18 cellular contexts compared by ENCODE assay signal in the genomic region with DNA sequence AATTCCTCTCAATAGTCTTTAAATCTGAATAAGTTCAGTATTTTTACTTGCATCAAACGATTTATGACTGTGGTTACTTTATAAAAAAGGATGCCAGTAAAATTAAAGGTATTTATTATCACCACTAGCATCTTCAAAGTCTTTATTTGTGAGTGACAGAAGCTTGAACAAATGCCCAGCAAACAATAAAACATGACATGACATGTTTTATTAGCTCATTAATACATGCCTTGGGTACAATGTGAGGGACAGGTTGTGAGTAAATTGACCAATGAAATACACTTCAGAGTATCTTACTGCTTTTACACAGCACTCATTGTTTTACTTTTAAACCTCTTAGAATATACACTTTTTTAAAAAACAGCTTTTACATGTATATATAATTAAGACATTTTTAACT.
"Had no signal": no experiment of that assay in that cellular context is flagged by ENCODE, and none has a peak within 500 bp of the region (broad histone marks: within the 10 kb centered on the region; RNA-seq: fewer than 3 reads in every experiment).

No MANE protein-coding gene starts in this region.

- H3K27me3 ChIP-seq: body of pancreas, colonic mucosa, gastroesophageal sphincter, heart left ventricle, thyroid gland had no signal

- H3K4me3 ChIP-seq: body of pancreas, colonic mucosa, gastroesophageal sphincter, heart left ventricle, psoas muscle, thyroid gland had no signal

- FAIRE-seq: endometrium had no signal

- H3K27ac ChIP-seq: body of pancreas, colonic mucosa, gastroesophageal sphincter, heart left ventricle, psoas muscle, thyroid gland had no signal

- H3K9me3 ChIP-seq: body of pancreas, colonic mucosa, gastroesophageal sphincter, heart left ventricle, psoas muscle, thyroid gland had no signal

- H3K36me3 ChIP-seq: colonic mucosa, thyroid gland had no signal

- DNase-seq: activated CD4-positive, alpha-beta T cell treated with anti-CD3 and anti-CD28 coated beads, Interleukin-2, amount 10 ng/mL, durations not matched to agents 7 days and 5 days; activated CD8-positive, alpha-beta T cell treated with anti-CD3 and anti-CD28 coated beads, Interleukin-2, amount 10 ng/mL, durations not matched to agents 7 days and 5 days; activated naive CD4-positive, alpha-beta T cell treated with anti-CD3 and anti-CD28 coated beads for 36 hours; activated T-cell treated with anti-CD3 and anti-CD28 coated beads, Interleukin-2, amount 50 U/mL, for 24 hours; body of pancreas; colonic mucosa; heart left ventricle; kidney glomerular epithelial cell; left ventricle myocardium superior; occipital lobe; psoas muscle; right cardiac atrium; stimulated activated CD4-positive, alpha-beta T cell treated with anti-CD3 and anti-CD28 coated beads, Interleukin-2, amount 100 ng/mL, for 24 hours; stimulated activated naive CD4-positive, alpha-beta T cell treated with Interleukin-2 at 50 U/mL for 16 hours; T-helper 9 cell; thyroid gland had no signal

- H3K4me1 ChIP-seq: body of pancreas, colonic mucosa, gastroesophageal sphincter, heart left ventricle, psoas muscle had no signal
